ENCODE assay signal across 15 cellular contexts in the genomic region with DNA sequence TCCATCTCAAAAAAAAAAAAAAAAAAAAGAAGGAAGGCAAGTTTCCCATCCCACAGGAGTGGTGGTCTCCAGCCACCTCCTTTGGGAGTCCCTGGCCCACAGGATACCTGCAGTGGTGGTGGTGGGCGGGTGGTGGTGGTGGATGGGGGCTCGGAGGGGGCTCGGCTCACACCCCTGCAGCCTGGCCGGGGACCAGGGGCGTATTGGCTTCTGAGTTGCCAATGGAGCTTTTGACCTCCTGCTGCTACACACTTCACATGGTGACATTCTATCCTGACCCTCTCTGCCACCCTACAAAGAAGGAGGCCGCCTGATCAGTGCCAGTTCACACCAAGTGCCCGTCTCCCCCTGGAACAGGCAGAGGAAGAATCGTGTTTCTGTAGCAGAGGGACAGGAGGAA.
DNase-seq lines count a peak whose midpoint lies in the region; ATAC-seq and TF ChIP-seq lines count a peak whose summit lies in the region.
"Had no signal": no experiment of that assay in that cellular context is flagged by ENCODE, and none has a peak within 500 bp of the region (broad histone marks: within the 10 kb centered on the region; RNA-seq: fewer than 3 reads in every experiment).

No MANE protein-coding gene starts in this region.

- H3K36me3 Mint-ChIP-seq in naive thymus-derived CD4-positive, alpha-beta T cell, result peaks cover 0 to 12% (median under 1%) of the 10 kb centered on the region in 5 donors
- H3K36me3 Mint-ChIP-seq in nephron progenitor cell (ENCODE audit: low read depth), result no peaks in the 10 kb centered on the region

- peak overlapping the region in 8 of 9 donors; percentile 68 to 100 (median 95) for H3K27ac Mint-ChIP-seq in naive thymus-derived CD4-positive, alpha-beta T cell
- no peak overlapping the region for H3K27ac Mint-ChIP-seq in nephron progenitor cell

- no peaks in the 10 kb centered on the region for H3K9me3 Mint-ChIP-seq in naive thymus-derived CD4-positive, alpha-beta T cell
- H3K9me3 Mint-ChIP-seq in nephron progenitor cell, result no peaks in the 10 kb centered on the region

- TF ChIP-seq CTCF in nephron progenitor cell (IDR thresholded peaks at IDR 0.05), result no peak

- POLR2A ChIA-PET in naive thymus-derived CD4-positive, alpha-beta T cell (lab: Charles Lee), result interaction anchor here (3.6 kb wide), 1 partner anchor 7 kb away, joined by 30 read pairs; no protein-coding TSS in a partner anchor

- no peaks in the 10 kb centered on the region for H3K9me3 ChIP-seq in naive thymus-derived CD4-positive, alpha-beta T cell (ENCODE audit: control insufficient read depth in 2 of 3, low read length in 3 of 3)
- H3K9me3 ChIP-seq: left ventricle myocardium inferior had no signal

- peaks cover 28 to 57% (median 48%) of the 10 kb centered on the region in 7 donors for H3K4me1 Mint-ChIP-seq in naive thymus-derived CD4-positive, alpha-beta T cell
- peaks cover 10% of the 10 kb centered on the region for H3K4me1 Mint-ChIP-seq in nephron progenitor cell

- H3K4me3 Mint-ChIP-seq in naive thymus-derived CD4-positive, alpha-beta T cell, result peak overlapping the region in 6 of 10 donors; percentile 20 to 85 (median 45)
- no peak overlapping the region for H3K4me3 Mint-ChIP-seq in nephron progenitor cell

- H3K4me3 ChIP-seq in naive thymus-derived CD4-positive, alpha-beta T cell (ENCODE audit: low read length), result no peak overlapping the region
- H3K4me3 ChIP-seq: left ventricle myocardium inferior had no signal

- ATAC-seq in left cardiac atrium (no peak), HG03139 (IDR thresholded peaks at IDR 0.05; ENCODE audit: unreplicated experiment) (no peak)
- ATAC-seq in naive thymus-derived CD4-positive, alpha-beta T cell, result no peak

- DNase-seq in cardiac septum (ENCODE audit: low spot score) (peak; percentile 51), left cardiac atrium (no peak), NCI-H774 (lab: John Stamatoyannopoulos, UW) (no peak), nephron progenitor cell (no peak)
- peak; percentile 19 to 21 for DNase-seq in activated T-cell treated with anti-CD3 and anti-CD28 coated beads, Interleukin-2, amount 50 U/mL, for 48 hours
- DNase-seq in naive thymus-derived CD4-positive, alpha-beta T cell, result peak in 2 of 9 donors; percentile 3 to 9
- DNase-seq: cerebellar nuclear complex; DMS79; foreskin fibroblast; left ventricle myocardium inferior; NCI-H1048; SHP77; stimulated activated CD4-positive, alpha-beta T cell treated with anti-CD3 and anti-CD28 coated beads, Interleukin-12 subunit alpha, Interleukin-12 subunit beta, amount 100 ng/mL, for 4 hours; T-helper 9 cell had no signal

- H3K36me3 ChIP-seq in naive thymus-derived CD4-positive, alpha-beta T cell (ENCODE audit: control insufficient read depth in 2 of 3, insufficient read depth in 3 of 3, low read length in 3 of 3), result peaks cover 0 to 26% (median 3%) of the 10 kb centered on the region in 3 experiments

- H3K4me1 ChIP-seq in naive thymus-derived CD4-positive, alpha-beta T cell (ENCODE audit: control insufficient read depth in 2 of 2, insufficient read depth in 2 of 2, low read length in 2 of 2), result peaks cover 17 to 46% of the 10 kb centered on the region in 2 donors

- no peaks in the 10 kb centered on the region for H3K27me3 Mint-ChIP-seq in naive thymus-derived CD4-positive, alpha-beta T cell
- peaks cover 3% of the 10 kb centered on the region for H3K27me3 Mint-ChIP-seq in nephron progenitor cell (ENCODE audit: low read depth, poor library complexity)

- no peak overlapping the region for H3K27ac ChIP-seq in naive thymus-derived CD4-positive, alpha-beta T cell (ENCODE audit: low read depth, low read length)
- H3K27ac ChIP-seq: left ventricle myocardium inferior had no signal

- CTCF ChIA-PET in naive thymus-derived CD4-positive, alpha-beta T cell (lab: Charles Lee), result interaction anchor here (1.2 to 2.8 kb wide), 2 partner anchors 8 kb away, joined by 3 to 16 read pairs; no protein-coding TSS in a partner anchor

- intact Hi-C loops in cardiac septum (cut with DNase I) (no loop called here), left cardiac atrium (cut with DNase I) (no loop called here)
- intact Hi-C loops in naive thymus-derived CD4-positive, alpha-beta T cell (cut with micrococcal nuclease), result no loop called here

- H3K27me3 ChIP-seq in naive thymus-derived CD4-positive, alpha-beta T cell (ENCODE audit: control insufficient read depth in 2 of 2, insufficient read depth in 2 of 2, low read length in 2 of 2), result no peaks in the 10 kb centered on the region

Comparison
In these comparisons a context has a peak if more than half of its experiments do, and no peak if none do; other contexts are left out.
1. DNase-seq: peak in cardiac septum (single experiment) and activated T-cell treated with anti-CD3 and anti-CD28 coated beads, Interleukin-2, amount 50 U/mL, for 48 hours (2 of 2); none in left cardiac atrium (single experiment), NCI-H774 (single experiment) and nephron progenitor cell (single experiment).